Comparison of ENCODE assay signal across 21 cellular contexts in genomic region chr7:79922894-79923293, GRCh38.
"Had no signal": no experiment of that assay in that cellular context is flagged by ENCODE, and none has a peak within 500 bp of the region (broad histone marks: within the 10 kb centered on the region; RNA-seq: fewer than 3 reads in every experiment).

No MANE protein-coding gene starts in this region.

- H3K4me1 ChIP-seq: gastrocnemius medialis, lower lobe of right lung, parathyroid adenoma, prostate gland, right atrium auricular region, tibial nerve had no signal

- H3K9me3 ChIP-seq: gastrocnemius medialis, lower lobe of right lung, neutrophil, prostate gland, right atrium auricular region, thoracic aorta had no signal

- H2AFZ ChIP-seq: parathyroid adenoma had no signal

- H3K27ac ChIP-seq: gastrocnemius medialis, lower lobe of right lung, neutrophil, parathyroid adenoma, prostate gland, right atrium auricular region, thoracic aorta, tibial nerve had no signal

- H3K36me3 ChIP-seq: gastrocnemius medialis, lower lobe of right lung, neutrophil, prostate gland, right atrium auricular region, thoracic aorta, tibial nerve had no signal

- H3K4me2 ChIP-seq: smooth muscle cell had no signal

- H3K4me1 Mint-ChIP-seq: natural killer cell; stimulated activated effector memory CD8-positive, alpha-beta T cell treated with anti-CD3 and anti-CD28 coated beads, Interleukin-12 subunit alpha, Interleukin-12 subunit beta, amount 100 ng/mL, for 72 hours had no signal

- H3K27ac Mint-ChIP-seq: effector memory CD8-positive, alpha-beta T cell; natural killer cell; stimulated activated effector memory CD8-positive, alpha-beta T cell treated with anti-CD3 and anti-CD28 coated beads, Interleukin-12 subunit alpha, Interleukin-12 subunit beta, amount 100 ng/mL, for 72 hours had no signal

- H3K27me3 Mint-ChIP-seq: effector memory CD8-positive, alpha-beta T cell had no signal

- ATAC-seq: effector memory CD8-positive, alpha-beta T cell; gastrocnemius medialis; left ventricle myocardium superior; natural killer cell; sciatic nerve had no signal

- H3K27me3 ChIP-seq: gastrocnemius medialis, neutrophil, right atrium auricular region, tibial nerve had no signal

- H3K4me3 Mint-ChIP-seq: effector memory CD8-positive, alpha-beta T cell; natural killer cell; stimulated activated effector memory CD8-positive, alpha-beta T cell treated with anti-CD3 and anti-CD28 coated beads, Interleukin-12 subunit alpha, Interleukin-12 subunit beta, amount 100 ng/mL, for 72 hours had no signal

- H3K79me2 ChIP-seq: parathyroid adenoma had no signal

- DNase-seq: cerebellar nuclear complex; cortex of kidney; effector memory CD8-positive, alpha-beta T cell; erythroblast; gastrocnemius medialis; head of caudate nucleus; left ventricle myocardium superior; lower lobe of right lung; natural killer cell; stimulated activated CD4-positive, alpha-beta T cell treated with anti-CD3 and anti-CD28 coated beads, Interleukin-2, amount 100 ng/mL, for 24 hours; stimulated activated CD4-positive, alpha-beta T cell treated with anti-CD3 and anti-CD28 coated beads, Interleukin-4, amount 100 ng/mL, for 24 hours; stimulated activated naive CD4-positive, alpha-beta T cell treated with Interleukin-2 at 50 U/mL for 16 hours had no signal

- H3K4me3 ChIP-seq: gastrocnemius medialis, lower lobe of right lung, prostate gland, right atrium auricular region, smooth muscle cell, thoracic aorta, tibial nerve had no signal
